In the genomic region with DNA sequence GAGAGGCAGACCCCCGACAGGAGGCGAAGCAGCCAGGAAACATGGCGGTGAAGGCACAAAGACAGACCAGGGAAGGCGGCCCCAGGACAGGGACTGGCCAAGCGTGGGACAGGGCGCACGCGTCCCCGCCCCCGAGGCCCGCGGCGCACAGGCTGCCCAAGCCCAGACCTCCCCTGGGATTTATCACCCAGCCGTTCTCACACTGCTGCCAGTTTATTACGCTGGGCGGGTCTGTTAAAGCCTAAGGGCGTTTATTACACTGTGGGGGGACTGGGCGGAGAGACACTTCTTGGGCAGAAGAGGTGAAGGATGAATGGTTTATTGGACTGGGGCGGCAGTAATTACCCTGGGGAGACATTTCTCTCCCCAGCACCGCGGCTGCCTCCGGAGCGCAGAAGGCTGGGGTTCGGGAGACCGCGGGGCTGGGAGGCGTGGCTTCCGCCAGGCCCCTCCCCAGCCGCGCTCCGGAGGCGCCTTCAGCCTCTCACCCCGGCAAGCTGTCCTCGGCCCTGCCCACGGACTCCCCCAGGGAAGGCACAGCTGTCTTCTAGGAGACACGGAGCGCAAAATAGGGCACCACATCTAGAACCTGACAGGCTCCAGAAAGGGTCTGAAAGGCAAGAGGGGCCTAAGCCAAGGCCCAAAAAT, we compare ENCODE assay signal across 10 cellular contexts. TPM values are rescaled to one million over a fixed set of nuclear protein-coding genes. Genes with fewer than 3 reads are reported as not detected.
DNase-seq lines count a peak whose midpoint lies in the region; ATAC-seq lines count a peak whose summit lies in the region.
"Had no signal": no experiment of that assay in that cellular context is flagged by ENCODE, and none has a peak within 500 bp of the region (broad histone marks: within the 10 kb centered on the region; RNA-seq: fewer than 3 reads in every experiment).

No MANE protein-coding gene starts in this region.

- H3K9me3 ChIP-seq in muscle layer of colon (ENCODE audit: low read length) = no peaks in the 10 kb centered on the region

- H3K36me3 Mint-ChIP-seq in activated T-cell treated with anti-CD3 and anti-CD28 coated beads, Interleukin-2, amount 50 U/mL, for 24 hours (ENCODE audit: low read depth) = no peaks in the 10 kb centered on the region
- H3K36me3 Mint-ChIP-seq: activated naive CD8-positive, alpha-beta T cell treated with anti-CD3 and anti-CD28 coated beads for 36 hours had no signal

- H3K4me1 Mint-ChIP-seq in activated T-cell treated with anti-CD3 and anti-CD28 coated beads, Interleukin-2, amount 50 U/mL, for 24 hours (ENCODE audit: low read depth) = peaks cover 7% of the 10 kb centered on the region

- peak overlapping the region; percentile 7 to 44 for H3K4me3 ChIP-seq in muscle layer of colon (ENCODE audit: low read depth in 1 of 2, low read length in 2 of 2)

- H3K27me3 Mint-ChIP-seq in activated T-cell treated with anti-CD3 and anti-CD28 coated beads, Interleukin-2, amount 50 U/mL, for 24 hours = peaks cover 23% of the 10 kb centered on the region

- peaks cover 39% of the 10 kb centered on the region for H3K4me1 ChIP-seq in muscle layer of colon (ENCODE audit: insufficient read depth, low read length)

- H3K36me3 ChIP-seq in muscle layer of colon (ENCODE audit: insufficient read depth, low read length) = peaks cover 20% of the 10 kb centered on the region

- no peak overlapping the region for H3K27ac Mint-ChIP-seq in activated T-cell treated with anti-CD3 and anti-CD28 coated beads, Interleukin-2, amount 50 U/mL, for 24 hours
- H3K27ac Mint-ChIP-seq: activated naive CD8-positive, alpha-beta T cell treated with anti-CD3 and anti-CD28 coated beads for 36 hours had no signal

- no peak for DNase-seq in Right ventricle myocardium superior
- no peak for DNase-seq in cardiac septum (ENCODE audit: low spot score)
- DNase-seq in ecto neural progenitor cell (ENCODE audit: low spot score) = peak; percentile 76
- no peak for DNase-seq in GOT3 (lab: John Stamatoyannopoulos, UW)
- no peak for DNase-seq in activated T-cell treated with anti-CD3 and anti-CD28 coated beads, Interleukin-2, amount 50 U/mL, for 24 hours
- no peak for DNase-seq in activated T-cell treated with anti-CD3 and anti-CD28 coated beads for 4 hours
- DNase-seq: activated CD4-positive, alpha-beta T cell treated with anti-CD3 and anti-CD28 coated beads for 48 hours; activated naive CD8-positive, alpha-beta T cell treated with anti-CD3 and anti-CD28 coated beads for 36 hours had no signal

- intact Hi-C loops in Right ventricle myocardium superior (cut with DNase I) (no loop called here), cardiac septum (cut with DNase I) (no loop called here)

- H3K9me3 Mint-ChIP-seq in activated T-cell treated with anti-CD3 and anti-CD28 coated beads, Interleukin-2, amount 50 U/mL, for 24 hours = no peaks in the 10 kb centered on the region
- H3K9me3 Mint-ChIP-seq: activated naive CD8-positive, alpha-beta T cell treated with anti-CD3 and anti-CD28 coated beads for 36 hours had no signal

- no peaks in the 10 kb centered on the region for H3K27me3 ChIP-seq in muscle layer of colon (ENCODE audit: control insufficient read depth in 1 of 2, insufficient read depth in 2 of 2, low read length in 2 of 2)

- no peak overlapping the region for H3K4me3 Mint-ChIP-seq in activated T-cell treated with anti-CD3 and anti-CD28 coated beads, Interleukin-2, amount 50 U/mL, for 24 hours
- H3K4me3 Mint-ChIP-seq: activated naive CD8-positive, alpha-beta T cell treated with anti-CD3 and anti-CD28 coated beads for 36 hours had no signal

- ATAC-seq in Right ventricle myocardium superior (ENCODE audit: poor library complexity) (peak; percentile 36), HG03442 (IDR thresholded peaks at IDR 0.05; ENCODE audit: unreplicated experiment) (no peak)

- H3K9ac ChIP-seq in muscle layer of colon (ENCODE audit: low read length) = no peak overlapping the region

- peak overlapping the region; percentile 66 for H3K27ac ChIP-seq in muscle layer of colon (ENCODE audit: low read depth, low read length)

RNA-seq across cellular contexts. Expression of gene SLC22A12, which starts 47.1 kb away (rescaled TPM):
- not detected for total RNA-seq in Right ventricle myocardium superior
- not detected for total RNA-seq in cardiac septum
- total RNA-seq: activated naive CD8-positive, alpha-beta T cell treated with anti-CD3 and anti-CD28 coated beads for 36 hours had no signal
